8 cellular contexts compared by ENCODE assay signal in the genomic region with DNA sequence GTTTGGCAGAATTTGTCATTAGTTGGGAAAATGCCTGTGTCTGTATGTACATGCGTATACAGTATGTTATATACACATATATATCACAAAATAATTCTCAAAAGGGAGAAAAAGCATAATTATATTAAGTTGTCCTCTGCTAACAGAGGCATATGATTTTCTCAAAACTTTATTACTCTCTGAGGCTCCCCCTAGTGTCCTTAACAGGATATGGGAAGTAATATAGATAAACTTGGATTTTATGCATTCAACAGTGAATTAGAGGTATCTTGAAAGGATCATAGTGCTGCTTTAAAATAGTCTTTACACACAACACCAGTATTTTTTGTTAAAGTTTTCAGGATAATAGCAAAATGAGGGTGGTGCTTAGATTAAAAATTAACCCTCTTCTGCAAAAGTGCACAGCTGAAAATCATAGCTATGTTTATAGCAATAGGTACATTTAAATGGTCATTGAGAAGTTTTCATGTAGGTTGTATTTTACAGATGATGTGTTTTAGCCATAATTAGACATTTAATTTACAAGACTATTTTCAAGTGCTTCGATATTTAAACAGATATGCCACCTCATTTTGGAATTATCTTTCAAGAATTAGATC.
DNase-seq lines count a peak whose midpoint lies in the region; ATAC-seq and TF ChIP-seq lines count a peak whose summit lies in the region.

No MANE protein-coding gene starts in this region.

- ATAC-seq in GM18511 (IDR thresholded peaks at IDR 0.05; ENCODE audit: unreplicated experiment): peak; percentile 59
- no peak for ATAC-seq in GM21423 (IDR thresholded peaks at IDR 0.05; ENCODE audit: unreplicated experiment)

- peak; percentile 39 for TF ChIP-seq CTCF in AG04449 (IDR thresholded peaks at IDR 0.05; ENCODE audit: insufficient read depth, low read length, missing control alignments)

- in situ Hi-C loops in SK-MEL-5 (cut with HindIII; ENCODE audit: low pct_unique_long_range_greater_than_20kb, low sequenced_read_pairs): no loop called here

- DNase-seq in AG04449 (ENCODE audit: low read depth, low spot score) (no peak), SK-MEL-5 (ENCODE audit: low read depth, low spot score) (peak; percentile 57), iPS-NIHi7 (ENCODE audit: extremely low spot score) (peak; percentile 16), NCI-H128 (lab: John Stamatoyannopoulos, UW; ENCODE audit: unreplicated experiment) (no peak), GF-D8 (lab: John Stamatoyannopoulos, UW) (no peak), UCSD-AML1 (lab: John Stamatoyannopoulos, UW; ENCODE audit: unreplicated experiment) (no peak)

- CTCF ChIA-PET in AG04449 (lab: Yijun Ruan, JAX): interaction anchor here (0.6 to 2.4 kb wide), 14 partner anchors 8 to 769 kb away, joined by 3 to 15 read pairs (median 3); no protein-coding TSS in a partner anchor

- POLR2A ChIA-PET in AG04449 (lab: Yijun Ruan, JAX): no interaction called here

- H3K4me3 ChIP-seq in AG04449 (ENCODE audit: low read depth, low read length): no peak overlapping the region

Comparison
In these comparisons a context has a peak if more than half of its experiments do, and no peak if none do; other contexts are left out.
1. DNase-seq: peak in SK-MEL-5 (single experiment) and iPS-NIHi7 (single experiment); none in AG04449 (single experiment), NCI-H128 (single experiment), GF-D8 (single experiment) and UCSD-AML1 (single experiment).